18 cellular contexts compared by ENCODE assay signal in the genomic region with DNA sequence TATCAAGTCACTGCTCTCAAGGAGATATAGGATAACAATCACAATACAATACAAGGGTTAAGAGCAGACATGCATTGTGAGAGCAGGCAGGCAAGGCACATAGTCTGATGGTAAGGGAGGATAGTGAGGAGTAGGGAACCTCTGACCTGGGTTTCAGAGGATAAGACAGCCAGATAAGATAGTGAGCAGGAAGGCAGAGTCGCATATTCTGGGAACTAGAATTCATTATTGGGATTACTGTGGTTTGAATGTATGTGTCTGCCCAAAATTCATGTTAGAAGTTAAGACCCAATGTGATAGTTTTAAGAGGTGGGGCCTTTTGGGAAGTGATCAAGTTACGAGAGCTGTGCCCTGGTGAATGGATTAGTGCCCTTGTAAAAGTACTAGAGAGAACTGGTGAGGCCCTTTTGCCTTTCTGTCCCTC.
"Had no signal": no experiment of that assay in that cellular context is flagged by ENCODE, and none has a peak within 500 bp of the region (broad histone marks: within the 10 kb centered on the region; RNA-seq: fewer than 3 reads in every experiment).

No MANE protein-coding gene starts in this region.

- H3K4me3 ChIP-seq: lower lobe of right lung, mucosa of descending colon had no signal

- DNase-seq: activated CD4-positive, alpha-beta memory T cell treated with anti-CD3 and anti-CD28 coated beads, Interleukin-2, amount 10 ng/mL, durations not matched to agents 7 days and 5 days; activated CD4-positive, alpha-beta T cell treated with anti-CD3 and anti-CD28 coated beads for 1 hour; activated CD8-positive, alpha-beta memory T cell treated with anti-CD3 and anti-CD28 coated beads, Interleukin-2, amount 50 U/mL, for 4 hours; activated naive CD4-positive, alpha-beta T cell treated with anti-CD3 and anti-CD28 coated beads for 36 hours; amniotic stem cell; effector memory CD8-positive, alpha-beta T cell; glutamatergic neuron; left cardiac atrium; lower lobe of right lung; mucosa of descending colon; naive thymus-derived CD8-positive, alpha-beta T cell; posterior cingulate gyrus; right cardiac atrium; stimulated activated CD4-positive, alpha-beta T cell treated with anti-CD3 and anti-CD28 coated beads, Interleukin-2, amount 100 ng/mL, for 24 hours; stimulated activated naive CD4-positive, alpha-beta T cell had no signal

- H3K27ac Mint-ChIP-seq: activated CD4-positive, alpha-beta memory T cell treated with anti-CD3 and anti-CD28 coated beads, Interleukin-2, amount 10 ng/mL, durations not matched to agents 7 days and 5 days; T-helper 1 cell treated with Interleukin-12 subunit alpha and Interleukin-12 subunit beta and Interleukin-4 antibody, amounts not matched to agents 30 μg/mL and 1 μg/mL, for 36 hours had no signal

- H3K4me3 Mint-ChIP-seq: activated CD4-positive, alpha-beta memory T cell treated with anti-CD3 and anti-CD28 coated beads, Interleukin-2, amount 10 ng/mL, durations not matched to agents 7 days and 5 days; activated naive CD4-positive, alpha-beta T cell treated with anti-CD3 and anti-CD28 coated beads for 36 hours; brain; effector memory CD8-positive, alpha-beta T cell; naive thymus-derived CD8-positive, alpha-beta T cell; T-helper 1 cell treated with Interleukin-12 subunit alpha and Interleukin-12 subunit beta and Interleukin-4 antibody, amounts not matched to agents 30 μg/mL and 1 μg/mL, for 36 hours had no signal

- H3K4me1 ChIP-seq: lower lobe of right lung had no signal

- H3K9me3 Mint-ChIP-seq: activated CD4-positive, alpha-beta memory T cell treated with anti-CD3 and anti-CD28 coated beads, Interleukin-2, amount 10 ng/mL, durations not matched to agents 7 days and 5 days; activated naive CD4-positive, alpha-beta T cell treated with anti-CD3 and anti-CD28 coated beads for 36 hours; brain; effector memory CD8-positive, alpha-beta T cell; naive thymus-derived CD8-positive, alpha-beta T cell; T-helper 1 cell treated with Interleukin-12 subunit alpha and Interleukin-12 subunit beta and Interleukin-4 antibody, amounts not matched to agents 30 μg/mL and 1 μg/mL, for 36 hours had no signal

- H3K27me3 Mint-ChIP-seq: activated CD4-positive, alpha-beta memory T cell treated with anti-CD3 and anti-CD28 coated beads, Interleukin-2, amount 10 ng/mL, durations not matched to agents 7 days and 5 days; brain; effector memory CD8-positive, alpha-beta T cell; naive thymus-derived CD8-positive, alpha-beta T cell had no signal

- H3K4me1 Mint-ChIP-seq: activated CD4-positive, alpha-beta memory T cell treated with anti-CD3 and anti-CD28 coated beads, Interleukin-2, amount 10 ng/mL, durations not matched to agents 7 days and 5 days had no signal

- ATAC-seq: effector memory CD8-positive, alpha-beta T cell; left cardiac atrium; lower lobe of right lung; mucosa of descending colon; naive thymus-derived CD8-positive, alpha-beta T cell; right cardiac atrium; SK-N-SH treated with all-trans-retinoic acid at 6 μM for 48 hours had no signal

- H3K27ac ChIP-seq: lower lobe of right lung had no signal

- H3K9me3 ChIP-seq: lower lobe of right lung, mucosa of descending colon had no signal
